ENCODE assay signal across 19 cellular contexts in genomic region chr3:113214227-113214626, GRCh38. TPM values are rescaled to one million over a fixed set of nuclear protein-coding genes. Genes with fewer than 3 reads are reported as not detected.
A peak's percentile ranks its signal among the peaks of the same experiment; 100 is the strongest.
DNase-seq lines count a peak whose midpoint lies in the region; ATAC-seq and TF ChIP-seq lines count a peak whose summit lies in the region.
"Had no signal": no experiment of that assay in that cellular context is flagged by ENCODE, and none has a peak within 500 bp of the region (broad histone marks: within the 10 kb centered on the region; RNA-seq: fewer than 3 reads in every experiment).

No MANE protein-coding gene starts in this region.

- DNase-seq in Daoy (ENCODE audit: low read depth) (peak; percentile 63), adipocyte (ENCODE audit: low read depth) (no peak), prostate gland (ENCODE audit: low spot score) (no peak), SHP77 treated with DMSO at 0.1 percent for 48 hours (lab: John Stamatoyannopoulos, UW) (no peak), H4 (ENCODE audit: low spot score) (no peak), ACHN (no peak)
- DNase-seq: anterior cingulate cortex; Calu3; gastrocnemius medialis; NCI-H1092 treated with DMSO at 0.1 percent for 48 hours; stimulated activated naive CD8-positive, alpha-beta T cell treated with anti-CD3 and anti-CD28 coated beads, Interleukin-15, Interleukin-2, amounts not matched to agents 100 U/mL and 50 U/mL, for 24 hours had no signal

- H3K36me3 ChIP-seq in adipocyte (ENCODE audit: control insufficient read depth, insufficient read depth, low read length, severe bottlenecking) (peaks cover 31% of the 10 kb centered on the region), iPS-18a (ENCODE audit: control insufficient read depth, low read depth, low read length) (peaks cover 9% of the 10 kb centered on the region), prostate gland (no peaks in the 10 kb centered on the region)
- H3K36me3 ChIP-seq: gastrocnemius medialis, right atrium auricular region, SJSA1 had no signal

- no peak for TF ChIP-seq POLR2A in prostate gland (IDR thresholded peaks at IDR 0.05)

- H3K9me3 ChIP-seq in adipocyte (ENCODE audit: control insufficient read depth, low read length): no peaks in the 10 kb centered on the region
- H3K9me3 ChIP-seq in iPS-18a (ENCODE audit: control insufficient read depth, low read depth, low read length): no peaks in the 10 kb centered on the region
- no peaks in the 10 kb centered on the region for H3K9me3 ChIP-seq in prostate gland
- H3K9me3 ChIP-seq: gastrocnemius medialis, right atrium auricular region, SJSA1 had no signal

- peaks cover 33% of the 10 kb centered on the region for H3K4me1 ChIP-seq in adipocyte (ENCODE audit: control insufficient read depth, insufficient read depth, low read length)
- H3K4me1 ChIP-seq in iPS-18a (ENCODE audit: control insufficient read depth, low read depth, low read length): peaks cover 40% of the 10 kb centered on the region
- H3K4me1 ChIP-seq in prostate gland (replicated peaks): no peaks in the 10 kb centered on the region

- intact Hi-C loops in prostate gland (cut with DNase I): loop anchor here (2.0 to 5.0 kb wide), 4 partner anchors 33 to 73 kb away; no protein-coding TSS in a partner anchor

- no peak for ATAC-seq in HG02970 (IDR thresholded peaks at IDR 0.05; ENCODE audit: low FRiP score, unreplicated experiment)
- ATAC-seq: gastrocnemius medialis; natural killer cell treated with Interleukin-12 subunit alpha and Interleukin-12 subunit beta and Interleukin-15 and Interleukin-18, amount 100 ng/mL, for 72 hours; stimulated activated naive CD8-positive, alpha-beta T cell treated with anti-CD3 and anti-CD28 coated beads, Interleukin-15, Interleukin-2, amounts not matched to agents 100 U/mL and 50 U/mL, for 24 hours had no signal

- H3K4me3 ChIP-seq in adipocyte (ENCODE audit: low read length) (peak overlapping the region; percentile 81), iPS-18a (ENCODE audit: low read length) (peak overlapping the region; percentile 85), prostate gland (peak overlapping the region in 1 of 2 donors; percentile 89)
- H3K4me3 ChIP-seq: lung, SJSA1 had no signal

- TF ChIP-seq CTCF in prostate gland (IDR thresholded peaks at IDR 0.05): no peak

- H3K27me3 ChIP-seq in adipocyte (replicated peaks; ENCODE audit: control insufficient read depth, insufficient read depth, low read length) (no peaks in the 10 kb centered on the region), iPS-18a (ENCODE audit: control insufficient read depth, insufficient read depth, low read length) (peaks cover 19% of the 10 kb centered on the region), prostate gland (replicated peaks; ENCODE audit: insufficient read depth) (no peaks in the 10 kb centered on the region)
- H3K27me3 ChIP-seq: right atrium auricular region had no signal

- WGBS in prostate gland: 52% methylated on average over 4 of the region's 4 CpGs

- no peak overlapping the region for H3K27ac ChIP-seq in iPS-18a (ENCODE audit: low read length)
- peak overlapping the region; percentile 89 to 94 for H3K27ac ChIP-seq in prostate gland
- H3K27ac ChIP-seq: gastrocnemius medialis, KMS-11, right atrium auricular region, SJSA1 had no signal

- H3K9ac ChIP-seq in adipocyte (ENCODE audit: low read length): peak overlapping the region; percentile 83
- H3K9ac ChIP-seq in iPS-18a (ENCODE audit: low read length): no peak overlapping the region
- H3K9ac ChIP-seq: KMS-11 had no signal

- in situ Hi-C loops in ACHN (cut with HindIII; ENCODE audit: low pct_ligation_motif_present, low pct_unique_long_range_greater_than_20kb, low sequenced_read_pairs): no loop called here

RNA-seq across cellular contexts. Expression of gene BOC, which starts 2.9 kb away (rescaled TPM):
- total RNA-seq in Daoy (2014; rRNA removed; shearing (Covaris generic)): 4.4 and 5.0 TPM in 2 replicates
- total RNA-seq in prostate gland: 10 to 100 TPM; 41.4 to 42.3 TPM
- 3.7 and 8.0 TPM in 2 replicates for total RNA-seq in H4 (2014; rRNA removed; shearing (Covaris generic))
- total RNA-seq: G401 had no signal
